ENCODE assay signal across 9 cellular contexts in genomic region chr2:119234021-119235019, GRCh38. TPM values are rescaled to one million over a fixed set of nuclear protein-coding genes. Genes with fewer than 3 reads are reported as not detected.
DNase-seq lines count a peak whose midpoint lies in the region; ATAC-seq and TF ChIP-seq lines count a peak whose summit lies in the region.
"Had no signal": no experiment of that assay in that cellular context is flagged by ENCODE, and none has a peak within 500 bp of the region (broad histone marks: within the 10 kb centered on the region; RNA-seq: fewer than 3 reads in every experiment).

No MANE protein-coding gene starts in this region.

- no peak overlapping the region for H3K4me3 Mint-ChIP-seq in progenitor cell of endocrine pancreas (ENCODE audit: low read depth)
- H3K4me3 Mint-ChIP-seq in T-helper 2 cell treated with Interferon-gamma antibody and Interleukin-4, amounts not matched to agents 5 μg/mL and 100 μg/mL, for 36 hours = no peak overlapping the region

- H3K27me3 Mint-ChIP-seq in progenitor cell of endocrine pancreas = no peaks in the 10 kb centered on the region
- H3K27me3 Mint-ChIP-seq in T-helper 2 cell treated with Interferon-gamma antibody and Interleukin-4, amounts not matched to agents 5 μg/mL and 100 μg/mL, for 36 hours (ENCODE audit: low read depth) = no peaks in the 10 kb centered on the region

- H3K27ac Mint-ChIP-seq in progenitor cell of endocrine pancreas = no peak overlapping the region
- H3K27ac Mint-ChIP-seq in T-helper 2 cell treated with Interferon-gamma antibody and Interleukin-4, amounts not matched to agents 5 μg/mL and 100 μg/mL, for 36 hours = no peak overlapping the region

- peaks cover 15% of the 10 kb centered on the region for H3K4me1 Mint-ChIP-seq in progenitor cell of endocrine pancreas (ENCODE audit: low read depth)
- no peaks in the 10 kb centered on the region for H3K4me1 Mint-ChIP-seq in T-helper 2 cell treated with Interferon-gamma antibody and Interleukin-4, amounts not matched to agents 5 μg/mL and 100 μg/mL, for 36 hours (ENCODE audit: low read depth)

- peak; percentile 18 for DNase-seq in NCI-H345 (lab: John Stamatoyannopoulos, UW)
- no peak for DNase-seq in NCI-H345 treated with DMSO at 0.1 percent for 48 hours (lab: John Stamatoyannopoulos, UW; ENCODE audit: unreplicated experiment)
- DNase-seq in NCI-H1694 (lab: John Stamatoyannopoulos, UW) = peak; percentile 60
- DNase-seq in dermis blood vessel endothelial cell = peak; percentile 55
- DNase-seq in progenitor cell of endocrine pancreas (ENCODE audit: low spot score, unreplicated experiment) = peak; percentile 59
- DNase-seq in T-helper 2 cell treated with Interferon-gamma antibody and Interleukin-4, amounts not matched to agents 5 μg/mL and 100 μg/mL, for 36 hours (ENCODE audit: low spot score) = no peak
- DNase-seq: activated CD8-positive, alpha-beta memory T cell treated with anti-CD3 and anti-CD28 coated beads for 24 hours had no signal

- H3K9me3 Mint-ChIP-seq in progenitor cell of endocrine pancreas (ENCODE audit: low read depth) = no peaks in the 10 kb centered on the region
- H3K9me3 Mint-ChIP-seq in T-helper 2 cell treated with Interferon-gamma antibody and Interleukin-4, amounts not matched to agents 5 μg/mL and 100 μg/mL, for 36 hours = no peaks in the 10 kb centered on the region

- ATAC-seq in GM21360 (IDR thresholded peaks at IDR 0.05; ENCODE audit: unreplicated experiment) (no peak), GM18858 (IDR thresholded peaks at IDR 0.05; ENCODE audit: unreplicated experiment) (no peak)

- peak; percentile 71 for TF ChIP-seq CTCF in progenitor cell of endocrine pancreas (IDR thresholded peaks at IDR 0.05; ENCODE audit: unreplicated experiment)

- H3K36me3 Mint-ChIP-seq in progenitor cell of endocrine pancreas (ENCODE audit: insufficient read depth) = no peaks in the 10 kb centered on the region
- no peaks in the 10 kb centered on the region for H3K36me3 Mint-ChIP-seq in T-helper 2 cell treated with Interferon-gamma antibody and Interleukin-4, amounts not matched to agents 5 μg/mL and 100 μg/mL, for 36 hours (ENCODE audit: low read depth)

RNA-seq across cellular contexts. Expression of gene STEAP3, which starts 10.7 kb away (rescaled TPM):
- total RNA-seq in dermis blood vessel endothelial cell (3.9 and 7.9 TPM in 2 replicates), progenitor cell of endocrine pancreas (3.9 and 6.8 TPM in 2 replicates)

Comparison
In these comparisons a context has a peak if more than half of its experiments do, and no peak if none do; other contexts are left out.
1. DNase-seq: peak in NCI-H345 (single experiment), NCI-H1694 (single experiment), dermis blood vessel endothelial cell (single experiment) and progenitor cell of endocrine pancreas (single experiment); none in NCI-H345 treated with DMSO at 0.1 percent for 48 hours (single experiment) and T-helper 2 cell treated with Interferon-gamma antibody and Interleukin-4, amounts not matched to agents 5 μg/mL and 100 μg/mL, for 36 hours (single experiment).